Comparison of ENCODE assay signal across 15 cellular contexts in genomic region chr2:23419171-23420090, GRCh38. TPM values are rescaled to one million over a fixed set of nuclear protein-coding genes. Genes with fewer than 3 reads are reported as not detected.
DNase-seq lines count a peak whose midpoint lies in the region; ATAC-seq, FAIRE-seq and TF ChIP-seq lines count a peak whose summit lies in the region.
"Had no signal": no experiment of that assay in that cellular context is flagged by ENCODE, and none has a peak within 500 bp of the region (broad histone marks: within the 10 kb centered on the region; RNA-seq: fewer than 3 reads in every experiment).

No MANE protein-coding gene starts in this region.

- H3K27me3 ChIP-seq in brain microvascular endothelial cell (replicated peaks) (no peaks in the 10 kb centered on the region), smooth muscle cell (ENCODE audit: low read depth) (no peaks in the 10 kb centered on the region), foreskin keratinocyte (no peaks in the 10 kb centered on the region)
- H3K27me3 ChIP-seq: BLaER1 treated with 17β-estradiol and CSF1 and Interleukin-3, amounts not matched to agents 10 nM and 100 nM; dorsolateral prefrontal cortex; thyroid gland had no signal

- peak; percentile 64 for DNase-seq in HCEC 1CT
- DNase-seq in brain microvascular endothelial cell: peak; percentile 27
- DNase-seq in smooth muscle cell (lab: John Stamatoyannopoulos, UW; ENCODE audit: unreplicated experiment): no peak
- DNase-seq in frontal cortex (ENCODE audit: low spot score in 2 of 2): no peak
- no peak for DNase-seq in activated gamma-delta T cell treated with Interleukin-2 at 50 U/mL for 16 hours
- no peak for DNase-seq in foreskin keratinocyte
- DNase-seq: activated CD4-positive, alpha-beta T cell treated with anti-CD3 and anti-CD28 coated beads, Interleukin-2, amount 50 U/mL, for 1 hour; dorsolateral prefrontal cortex; glutamatergic neuron; SHP77 treated with DMSO at 0.1 percent for 48 hours; thyroid gland had no signal

- no peak for TF ChIP-seq POLR2A in GM18505 (IDR thresholded peaks at IDR 0.05; ENCODE audit: borderline replicate concordance, extremely low read depth, insufficient read depth, insufficient read length)

- no peak for FAIRE-seq in frontal cortex (lab: Jason Lieb, UNC)

- no peaks in the 10 kb centered on the region for H3K9me3 ChIP-seq in mesodermal cell (ENCODE audit: control insufficient read depth, low read length)
- H3K9me3 ChIP-seq in smooth muscle cell (replicated peaks; ENCODE audit: low read depth): no peaks in the 10 kb centered on the region
- H3K9me3 ChIP-seq: BLaER1 treated with 17β-estradiol and CSF1 and Interleukin-3, amounts not matched to agents 10 nM and 100 nM; HAP-1; thyroid gland had no signal

- TF ChIP-seq CTCF in brain microvascular endothelial cell (IDR thresholded peaks at IDR 0.05; ENCODE audit: low read depth, low read length, missing control alignments): no peak
- TF ChIP-seq CTCF in smooth muscle cell (IDR thresholded peaks at IDR 0.05; ENCODE audit: borderline replicate concordance, insufficient read depth, poor library complexity, severe bottlenecking): no peak
- no peak for TF ChIP-seq CTCF in foreskin keratinocyte (conservative IDR thresholded peaks at IDR 0.05)

- peak overlapping the region; percentile 42 for H3K4me2 ChIP-seq in smooth muscle cell
- H3K4me2 ChIP-seq: BLaER1 treated with 17β-estradiol and CSF1 and Interleukin-3, amounts not matched to agents 10 nM and 100 nM had no signal

- H3K36me3 ChIP-seq in brain microvascular endothelial cell (replicated peaks) (no peaks in the 10 kb centered on the region), mesodermal cell (ENCODE audit: control insufficient read depth, insufficient read depth, low read length) (no peaks in the 10 kb centered on the region), smooth muscle cell (ENCODE audit: low read depth) (no peaks in the 10 kb centered on the region)
- H3K36me3 ChIP-seq: BLaER1 treated with 17β-estradiol and CSF1 and Interleukin-3, amounts not matched to agents 10 nM and 100 nM; HAP-1; thyroid gland had no signal

- H3K27ac ChIP-seq in brain microvascular endothelial cell (peak overlapping the region; percentile 14), mesodermal cell (ENCODE audit: low read depth, low read length, severe bottlenecking) (peak overlapping the region; percentile 59), smooth muscle cell (ENCODE audit: low read depth) (peak overlapping the region; percentile 85), foreskin keratinocyte (no peak overlapping the region)
- H3K27ac ChIP-seq: BLaER1 treated with 17β-estradiol and CSF1 and Interleukin-3, amounts not matched to agents 10 nM and 100 nM; dorsolateral prefrontal cortex had no signal

- in situ Hi-C loops in brain microvascular endothelial cell (cut with HindIII; ENCODE audit: low pct_ligation_motif_present, low sequenced_read_pairs): no loop called here

- peaks cover 37% of the 10 kb centered on the region for H3K4me1 ChIP-seq in mesodermal cell (ENCODE audit: control insufficient read depth, insufficient read depth, low read length, poor library complexity, severe bottlenecking)
- H3K4me1 ChIP-seq in smooth muscle cell (ENCODE audit: low read depth): peaks cover 24% of the 10 kb centered on the region
- peaks cover 6% of the 10 kb centered on the region for H3K4me1 ChIP-seq in foreskin keratinocyte
- H3K4me1 ChIP-seq: BLaER1 treated with 17β-estradiol and CSF1 and Interleukin-3, amounts not matched to agents 10 nM and 100 nM; HAP-1; thyroid gland had no signal

- H4K20me1 ChIP-seq in smooth muscle cell (ENCODE audit: low read depth): no peaks in the 10 kb centered on the region
- H4K20me1 ChIP-seq: BLaER1 treated with 17β-estradiol and CSF1 and Interleukin-3, amounts not matched to agents 10 nM and 100 nM had no signal

- WGBS in mesodermal cell (ENCODE audit: insufficient coverage in 2 of 2), 2 experiments: 92 to 95% methylated on average over 23 to 24 of the region's 25 CpGs
- 51% methylated on average over 25 of the region's 25 CpGs for WGBS in smooth muscle cell (ENCODE audit: low lambda C conversion rate)

- H3K9ac ChIP-seq in smooth muscle cell (ENCODE audit: low read depth): peak overlapping the region; percentile 45
- H3K9ac ChIP-seq: BLaER1 treated with 17β-estradiol and CSF1 and Interleukin-3, amounts not matched to agents 10 nM and 100 nM had no signal

- H3F3A ChIP-seq in smooth muscle cell (ENCODE audit: low read depth): peaks cover 7% of the 10 kb centered on the region

- ATAC-seq in GM18505 (IDR thresholded peaks at IDR 0.05; ENCODE audit: unreplicated experiment): no peak
- ATAC-seq in foreskin keratinocyte: no peak

- H3K79me2 ChIP-seq in smooth muscle cell (ENCODE audit: low read depth): no peaks in the 10 kb centered on the region

- H2AFZ ChIP-seq in smooth muscle cell (ENCODE audit: low read depth): no peak overlapping the region

- H3K4me3 ChIP-seq in brain microvascular endothelial cell (ENCODE audit: low read depth, low read length) (no peak overlapping the region), mesodermal cell (ENCODE audit: extremely low read depth, insufficient read depth, low read length, poor library complexity, severe bottlenecking) (no peak overlapping the region), smooth muscle cell (no peak overlapping the region)
- H3K4me3 ChIP-seq: BLaER1 treated with 17β-estradiol and CSF1 and Interleukin-3, amounts not matched to agents 10 nM and 100 nM; dorsolateral prefrontal cortex; HAP-1; thyroid gland had no signal

RNA-seq across cellular contexts. Expression of gene KLHL29, which starts 34.5 kb away (rescaled TPM):
- 7.4 TPM for polyA plus RNA-seq in mesodermal cell (2013, experiment 1 of 2)
- 7.0 TPM for polyA plus RNA-seq in mesodermal cell (2013, experiment 2 of 2)
- total RNA-seq in smooth muscle cell (3.1 and 3.4 TPM in 2 replicates), frontal cortex (14.3 TPM), foreskin keratinocyte (6.3 and 6.4 TPM in 2 replicates)
- polyA plus RNA-seq in smooth muscle cell (5.0 and 6.6 TPM in 2 replicates), foreskin keratinocyte (2.5 and 3.0 TPM in 2 replicates)

Comparison
In these comparisons a context has a peak if more than half of its experiments do, and no peak if none do; other contexts are left out.
1. DNase-seq: peak in HCEC 1CT (single experiment) and brain microvascular endothelial cell (single experiment); none in smooth muscle cell (single experiment), frontal cortex (0 of 2), activated gamma-delta T cell treated with Interleukin-2 at 50 U/mL for 16 hours (single experiment) and foreskin keratinocyte (0 of 2).